In genomic region chr1:9894115-9894514, GRCh38 we compare ENCODE assay signal across 12 cellular contexts. TPM values are rescaled to one million over a fixed set of nuclear protein-coding genes. Genes with fewer than 3 reads are reported as not detected.
DNase-seq lines count a peak whose midpoint lies in the region; TF ChIP-seq lines count a peak whose summit lies in the region.
"Had no signal": no experiment of that assay in that cellular context is flagged by ENCODE, and none has a peak within 500 bp of the region (broad histone marks: within the 10 kb centered on the region; RNA-seq: fewer than 3 reads in every experiment).

No MANE protein-coding gene starts in this region.

- no peak overlapping the region for H3K4me3 Mint-ChIP-seq in dendritic cell treated with granulocyte-macrophage colony-stimulating factor and Interleukin-4, amounts not matched to agents 40 ng/mL and 50 ng/mL, for 4 days
- no peak overlapping the region for H3K4me3 Mint-ChIP-seq in neural progenitor cell

- intact Hi-C loops in dendritic cell treated with granulocyte-macrophage colony-stimulating factor and Interleukin-4, amounts not matched to agents 40 ng/mL and 50 ng/mL, for 4 days (cut with micrococcal nuclease) = no loop called here

- H3K4me1 Mint-ChIP-seq in dendritic cell treated with granulocyte-macrophage colony-stimulating factor and Interleukin-4, amounts not matched to agents 40 ng/mL and 50 ng/mL, for 4 days (ENCODE audit: low read depth) = peaks cover 70% of the 10 kb centered on the region
- H3K4me1 Mint-ChIP-seq in neural progenitor cell = peaks cover 45% of the 10 kb centered on the region

- H3K79me1 ChIP-seq in trophoblast cell (ENCODE audit: low read length) = peaks cover 10% of the 10 kb centered on the region

- no peak overlapping the region for H4K12ac ChIP-seq in trophoblast cell (ENCODE audit: low read depth, low read length)

- H3K36me3 Mint-ChIP-seq in dendritic cell treated with granulocyte-macrophage colony-stimulating factor and Interleukin-4, amounts not matched to agents 40 ng/mL and 50 ng/mL, for 4 days (ENCODE audit: low read depth) = peaks cover 15% of the 10 kb centered on the region
- peaks cover 9% of the 10 kb centered on the region for H3K36me3 Mint-ChIP-seq in neural progenitor cell

- H3K18ac ChIP-seq in trophoblast cell (ENCODE audit: low read length) = no peak overlapping the region

- H2AFZ ChIP-seq in Loucy (ENCODE audit: low read length) = no peak overlapping the region
- H2AFZ ChIP-seq in neural progenitor cell (replicated peaks) = no peak overlapping the region
- no peak overlapping the region for H2AFZ ChIP-seq in trophoblast cell (ENCODE audit: insufficient read depth, low read length, poor library complexity)

- H2BK5ac ChIP-seq in trophoblast cell (ENCODE audit: low read depth, low read length, poor library complexity) = no peak overlapping the region

- no peaks in the 10 kb centered on the region for H3K27me3 Mint-ChIP-seq in dendritic cell treated with granulocyte-macrophage colony-stimulating factor and Interleukin-4, amounts not matched to agents 40 ng/mL and 50 ng/mL, for 4 days
- H3K27me3 Mint-ChIP-seq in neural progenitor cell (ENCODE audit: insufficient read depth, low read depth) = peaks cover 11% of the 10 kb centered on the region

- CTCF ChIA-PET in HEK293T (lab: Yijun Ruan, JAX) = no interaction called here

- WGBS in trophoblast cell (ENCODE audit: extremely low coverage, insufficient coverage, insufficient read length) = no CpG with 5 or more reads among the region's 3 CpGs

- H3K9me3 ChIP-seq in BLaER1 = no peaks in the 10 kb centered on the region
- H3K9me3 ChIP-seq in Loucy (ENCODE audit: insufficient read depth, low read depth, low read length) = no peaks in the 10 kb centered on the region
- no peaks in the 10 kb centered on the region for H3K9me3 ChIP-seq in neural progenitor cell (ENCODE audit: low read depth)
- no peaks in the 10 kb centered on the region for H3K9me3 ChIP-seq in trophoblast cell (ENCODE audit: insufficient read depth, low read depth, low read length)

- H2BK12ac ChIP-seq in trophoblast cell (ENCODE audit: low read length) = no peak overlapping the region

- no peak overlapping the region; the same call in 1 of the 2 replicates for H3K9ac ChIP-seq in BLaER1
- H3K9ac ChIP-seq in Loucy (ENCODE audit: low read depth, low read length, poor library complexity, severe bottlenecking) = peak overlapping the region; percentile 67
- H3K9ac ChIP-seq in neural progenitor cell = no peak overlapping the region
- H3K9ac ChIP-seq in trophoblast cell (ENCODE audit: low read length) = no peak overlapping the region

- H3K4ac ChIP-seq in trophoblast cell (ENCODE audit: low read depth, low read length) = no peak overlapping the region

- H3K4me3 ChIP-seq in BLaER1 = no peak overlapping the region
- H3K4me3 ChIP-seq in Loucy (ENCODE audit: low read length, poor library complexity, severe bottlenecking) = no peak overlapping the region
- no peak overlapping the region for H3K4me3 ChIP-seq in neural progenitor cell
- no peak overlapping the region for H3K4me3 ChIP-seq in trophoblast cell (ENCODE audit: low read depth, low read length)

- H3K27me3 ChIP-seq in BLaER1 (no peaks in the 10 kb centered on the region), Loucy (ENCODE audit: insufficient read depth, low read length, poor library complexity, severe bottlenecking) (no peaks in the 10 kb centered on the region), neural progenitor cell (no peaks in the 10 kb centered on the region), trophoblast cell (ENCODE audit: insufficient read depth, low read length) (no peaks in the 10 kb centered on the region)

- H3K36me3 ChIP-seq in BLaER1 (no peaks in the 10 kb centered on the region), Loucy (ENCODE audit: insufficient read depth, low read length) (no peaks in the 10 kb centered on the region), neural progenitor cell (no peaks in the 10 kb centered on the region), trophoblast cell (ENCODE audit: control insufficient read depth in 1 of 2, insufficient read depth in 2 of 2, low read length in 2 of 2) (no peaks in the 10 kb centered on the region)

- peak overlapping the region; percentile 96 for H3K27ac Mint-ChIP-seq in dendritic cell treated with granulocyte-macrophage colony-stimulating factor and Interleukin-4, amounts not matched to agents 40 ng/mL and 50 ng/mL, for 4 days
- H3K27ac Mint-ChIP-seq in neural progenitor cell = peak overlapping the region; percentile 36

- DNase-seq in neural progenitor cell (ENCODE audit: low spot score) (no peak), COLO829 (ENCODE audit: low spot score) (no peak), HEK293T (ENCODE audit: extremely low spot score) (no peak), iPS-NIHi7 (ENCODE audit: extremely low spot score) (no peak), trophoblast cell (no peak)
- DNase-seq: activated CD4-positive, alpha-beta T cell treated with anti-CD3 and anti-CD28 coated beads for 4 hours; GDM1; NCI-H1436 treated with DMSO at 0.1 percent for 48 hours; NCI-H524 treated with DMSO at 0.1 percent for 48 hours had no signal

- H4K20me1 ChIP-seq in BLaER1 = peaks cover 12% of the 10 kb centered on the region
- H4K20me1 ChIP-seq in Loucy (ENCODE audit: insufficient read depth, low read length, poor library complexity, severe bottlenecking) = no peaks in the 10 kb centered on the region
- H4K20me1 ChIP-seq in neural progenitor cell (ENCODE audit: low read depth) = peaks cover 33% of the 10 kb centered on the region

- H3K9me2 ChIP-seq in Loucy (replicated peaks; ENCODE audit: low read depth, low read length) = no peaks in the 10 kb centered on the region

- H4K8ac ChIP-seq in trophoblast cell (ENCODE audit: low read depth, low read length) = no peak overlapping the region

- no peak for TF ChIP-seq CTCF in Loucy (conservative IDR thresholded peaks at IDR 0.05; ENCODE audit: low read length)
- TF ChIP-seq CTCF in neural progenitor cell (IDR thresholded peaks at IDR 0.05) = no peak

- H3K27ac ChIP-seq in BLaER1 (no peak overlapping the region), neural progenitor cell (peak overlapping the region; percentile 51), trophoblast cell (ENCODE audit: low read depth, low read length) (no peak overlapping the region)

- no peak overlapping the region for H4K91ac ChIP-seq in trophoblast cell (ENCODE audit: low read depth, low read length)

- H3K23ac ChIP-seq in trophoblast cell (ENCODE audit: low read length) = no peak overlapping the region

- H3K14ac ChIP-seq in trophoblast cell (ENCODE audit: low read length) = no peak overlapping the region

- no peak overlapping the region for H2AK5ac ChIP-seq in trophoblast cell (ENCODE audit: low read length)

- POLR2A ChIA-PET in HEK293T (lab: Yijun Ruan, JAX) = no interaction called here

- peaks cover 58% of the 10 kb centered on the region for H3K4me1 ChIP-seq in BLaER1
- peaks cover 44% of the 10 kb centered on the region for H3K4me1 ChIP-seq in Loucy (ENCODE audit: insufficient read depth, low read length, poor library complexity, severe bottlenecking)
- peaks cover 40% of the 10 kb centered on the region for H3K4me1 ChIP-seq in neural progenitor cell
- peaks cover 22 to 30% of the 10 kb centered on the region in 2 experiments for H3K4me1 ChIP-seq in trophoblast cell (ENCODE audit: control insufficient read depth in 1 of 2, insufficient read depth in 2 of 2, low read length in 2 of 2)

- H3F3A ChIP-seq in Loucy (ENCODE audit: low read depth) = no peaks in the 10 kb centered on the region
- H3F3A ChIP-seq in neural progenitor cell (ENCODE audit: low read depth) = peaks cover 49% of the 10 kb centered on the region

- H2BK120ac ChIP-seq in trophoblast cell (ENCODE audit: insufficient read depth, low read length, poor library complexity) = no peak overlapping the region

- peaks cover 6% of the 10 kb centered on the region; the same call in 1 of the 2 replicates for H3K79me2 ChIP-seq in Loucy (ENCODE audit: insufficient read depth, low read length)
- peaks cover 33% of the 10 kb centered on the region for H3K79me2 ChIP-seq in neural progenitor cell (ENCODE audit: low read depth)
- no peaks in the 10 kb centered on the region for H3K79me2 ChIP-seq in trophoblast cell (ENCODE audit: control insufficient read depth, insufficient read depth, low read length, poor library complexity)

- no peaks in the 10 kb centered on the region for H3K9me3 Mint-ChIP-seq in dendritic cell treated with granulocyte-macrophage colony-stimulating factor and Interleukin-4, amounts not matched to agents 40 ng/mL and 50 ng/mL, for 4 days
- H3K9me3 Mint-ChIP-seq in neural progenitor cell = no peaks in the 10 kb centered on the region

- H3K4me2 ChIP-seq in BLaER1 (peak overlapping the region; percentile 86), Loucy (ENCODE audit: low read depth, low read length, poor library complexity, severe bottlenecking) (peak overlapping the region; percentile 63), neural progenitor cell (no peak overlapping the region), trophoblast cell (ENCODE audit: low read length) (no peak overlapping the region)

TF ChIP-seq in HEK293T, 16 proteins besides CTCF, POLR2A, EP300 and RAD21:
- TF ChIP-seq ELF4 (IDR thresholded peaks at IDR 0.05) (no peak), SUZ12 (IDR thresholded peaks at IDR 0.05) (no peak), SP1 (IDR thresholded peaks at IDR 0.05) (no peak), LEF1 (IDR thresholded peaks at IDR 0.05; ENCODE audit: borderline replicate concordance) (no peak), FOXM1 (IDR thresholded peaks at IDR 0.05; ENCODE audit: borderline replicate concordance) (no peak), CTBP1 (IDR thresholded peaks at IDR 0.05; ENCODE audit: borderline replicate concordance) (no peak), HDGF (IDR thresholded peaks at IDR 0.05; ENCODE audit: borderline replicate concordance) (no peak), NFRKB (IDR thresholded peaks at IDR 0.05) (no peak), FOXK2 (IDR thresholded peaks at IDR 0.05) (no peak), ZNF384 (IDR thresholded peaks at IDR 0.05) (no peak), ARNT (IDR thresholded peaks at IDR 0.05) (no peak)

RNA-seq across cellular contexts. Expression of gene CTNNBIP1, which starts 16.0 kb away (rescaled TPM):
- 68.8 and 96.0 TPM in 2 replicates for total RNA-seq in neural progenitor cell (ENCODE audit: low replicate concordance)
- 25.8 and 28.5 TPM in 2 replicates for polyA plus RNA-seq in trophoblast cell (2013)

RNA-seq across cellular contexts. Expression of gene LZIC, which starts 49.1 kb away (rescaled TPM):
- total RNA-seq in neural progenitor cell (ENCODE audit: low replicate concordance) = 37.0 and 60.6 TPM in 2 replicates
- 20.1 and 20.9 TPM in 2 replicates for polyA plus RNA-seq in trophoblast cell (2013)

RNA-seq across cellular contexts. Expression of gene NMNAT1, which starts 49.2 kb away (rescaled TPM):
- total RNA-seq in neural progenitor cell (ENCODE audit: low replicate concordance) = 9.4 and 14.6 TPM in 2 replicates
- 6.2 and 6.6 TPM in 2 replicates for polyA plus RNA-seq in trophoblast cell (2013)

Comparison
In these comparisons a context has a peak if more than half of its experiments do, and no peak if none do; other contexts are left out.
1. H3K4me2 ChIP-seq: peak in BLaER1 (single experiment) and Loucy (single experiment); none in neural progenitor cell (single experiment) and trophoblast cell (single experiment).